22 cellular contexts compared by ENCODE assay signal in genomic region chr11:114108501-114109205, GRCh38. TPM values are rescaled to one million over a fixed set of nuclear protein-coding genes. Genes with fewer than 3 reads are reported as not detected.
DNase-seq lines count a peak whose midpoint lies in the region; ATAC-seq and TF ChIP-seq lines count a peak whose summit lies in the region.
"Had no signal": no experiment of that assay in that cellular context is flagged by ENCODE, and none has a peak within 500 bp of the region (broad histone marks: within the 10 kb centered on the region; RNA-seq: fewer than 3 reads in every experiment).

No MANE protein-coding gene starts in this region.

- H3K4me1 ChIP-seq in Caco-2: peaks cover 61% of the 10 kb centered on the region
- peaks cover 0 to 100% (median 94%) of the 10 kb centered on the region in 4 donors for H3K4me1 ChIP-seq in tibial artery
- peaks cover 26% of the 10 kb centered on the region for H3K4me1 ChIP-seq in smooth muscle cell (ENCODE audit: low read depth)

- H3K36me3 Mint-ChIP-seq in Caco-2 (ENCODE audit: insufficient read depth, unreplicated experiment) (no peaks in the 10 kb centered on the region), nephron progenitor cell (ENCODE audit: low read depth) (peaks cover 5% of the 10 kb centered on the region)

- no peaks in the 10 kb centered on the region for H4K20me1 ChIP-seq in smooth muscle cell (ENCODE audit: low read depth)

- BruUV-seq in Caco-2 (replicated peaks; lab: Mats Ljungman, UMichigan): no TSS peak

- no peaks in the 10 kb centered on the region for H3K27me3 Mint-ChIP-seq in Caco-2 (ENCODE audit: insufficient read depth, unreplicated experiment)
- peaks cover 4% of the 10 kb centered on the region for H3K27me3 Mint-ChIP-seq in nephron progenitor cell (ENCODE audit: low read depth, poor library complexity)

- H3K4me2 ChIP-seq in smooth muscle cell: no peak overlapping the region

- no peaks in the 10 kb centered on the region for H3K9me3 ChIP-seq in Caco-2
- no peaks in the 10 kb centered on the region for H3K9me3 ChIP-seq in tibial artery
- H3K9me3 ChIP-seq in smooth muscle cell (replicated peaks; ENCODE audit: low read depth): no peaks in the 10 kb centered on the region

- TF ChIP-seq CTCF in Caco-2 (IDR thresholded peaks at IDR 0.05; ENCODE audit: insufficient read depth in 1 of 2, low read depth in 1 of 2, low read length in 1 of 2, severe bottlenecking in 1 of 2, unreplicated experiment in 1 of 2) (no peak), coronary artery (IDR thresholded peaks at IDR 0.05) (no peak), nephron progenitor cell (IDR thresholded peaks at IDR 0.05) (no peak), tibial artery (IDR thresholded peaks at IDR 0.05) (no peak), smooth muscle cell (IDR thresholded peaks at IDR 0.05; ENCODE audit: borderline replicate concordance, insufficient read depth, poor library complexity, severe bottlenecking) (no peak)

- H3K4me3 ChIP-seq in Caco-2 (ENCODE audit: low read depth, low read length) (no peak overlapping the region), coronary artery (peak overlapping the region; percentile 44), tibial artery (peak overlapping the region in 1 of 2 donors; percentile 35), smooth muscle cell (no peak overlapping the region)
- H3K4me3 ChIP-seq: cardiac muscle cell, GM12878, lung had no signal

- H3K4me3 Mint-ChIP-seq in Caco-2 (ENCODE audit: unreplicated experiment) (no peak overlapping the region), nephron progenitor cell (no peak overlapping the region)
- H3K4me3 Mint-ChIP-seq: dendritic cell treated with granulocyte-macrophage colony-stimulating factor and Interleukin-4, amounts not matched to agents 40 ng/mL and 50 ng/mL, for 4 days; HFFc6; T-helper 2 cell treated with Interferon-gamma antibody and Interleukin-4, amounts not matched to agents 5 μg/mL and 100 μg/mL, for 36 hours had no signal

- H3K9me3 Mint-ChIP-seq in Caco-2 (ENCODE audit: unreplicated experiment): no peaks in the 10 kb centered on the region
- no peaks in the 10 kb centered on the region for H3K9me3 Mint-ChIP-seq in nephron progenitor cell
- H3K9me3 Mint-ChIP-seq: dendritic cell treated with granulocyte-macrophage colony-stimulating factor and Interleukin-4, amounts not matched to agents 40 ng/mL and 50 ng/mL, for 4 days; HFFc6; T-helper 2 cell treated with Interferon-gamma antibody and Interleukin-4, amounts not matched to agents 5 μg/mL and 100 μg/mL, for 36 hours had no signal

- H3K27me3 ChIP-seq in Caco-2 (replicated peaks; ENCODE audit: control insufficient read depth, insufficient read depth, low read length) (no peaks in the 10 kb centered on the region), tibial artery (no peaks in the 10 kb centered on the region), smooth muscle cell (ENCODE audit: low read depth) (peaks cover 32% of the 10 kb centered on the region)

- no peak overlapping the region for H2AFZ ChIP-seq in smooth muscle cell (ENCODE audit: low read depth)

- whole genome bisulfite sequencing in smooth muscle cell (ENCODE audit: low lambda C conversion rate): 93% methylated on average over 10 of the region's 10 CpGs

- ATAC-seq in HG03378 (IDR thresholded peaks at IDR 0.05; ENCODE audit: unreplicated experiment) (no peak), GM19351 (IDR thresholded peaks at IDR 0.05; ENCODE audit: unreplicated experiment) (no peak)
- ATAC-seq: GM12878, SK-N-SH treated with all-trans-retinoic acid at 6 μM for 48 hours had no signal

- CTCF ChIA-PET in Caco-2 (lab: Charles Lee): interaction anchor here (0.7 to 2.3 kb wide), 6 partner anchors 8 to 73 kb away, joined by 3 to 10 read pairs (median 3); partner anchors contain the start of gene ZBTB16

- intact Hi-C loops in Caco-2 (cut with micrococcal nuclease; ENCODE audit: unreplicated experiment): no loop called here
- intact Hi-C loops in tibial artery (cut with DNase I; ENCODE audit: low total_unique reads): no loop called here

- H3K27ac ChIP-seq in coronary artery (peak overlapping the region; percentile 91 to 97), tibial artery (peak overlapping the region; percentile 72 to 78), smooth muscle cell (ENCODE audit: low read depth) (no peak overlapping the region)
- H3K27ac ChIP-seq: cardiac muscle cell had no signal

- POLR2A ChIA-PET in Caco-2 (lab: Charles Lee): interaction anchor here (0.6 kb wide), 1 partner anchor 38 kb away, joined by 3 read pairs; no protein-coding TSS in a partner anchor

- H3F3A ChIP-seq in smooth muscle cell (ENCODE audit: low read depth): no peaks in the 10 kb centered on the region

- H3K79me2 ChIP-seq in smooth muscle cell (ENCODE audit: low read depth): no peaks in the 10 kb centered on the region

- no peak for DNase-seq in Caco-2
- DNase-seq in coronary artery (ENCODE audit: low spot score): no peak
- DNase-seq in nephron progenitor cell: no peak
- DNase-seq in tibial artery: no peak
- no peak for DNase-seq in activated CD4-positive, alpha-beta T cell treated with anti-CD3 and anti-CD28 coated beads for 4 hours
- no peak for DNase-seq in smooth muscle cell (lab: John Stamatoyannopoulos, UW; ENCODE audit: unreplicated experiment)
- DNase-seq: activated CD4-positive, alpha-beta T cell treated with anti-CD3 and anti-CD28 coated beads, Interleukin-2, amount 50 U/mL, for 4 hours; activated gamma-delta T cell; HFFc6; NCI-H1092 treated with DMSO at 0.1 percent for 48 hours; NCI-H2029; NCI-H345; NCI-H774; retina had no signal

- H3K36me3 ChIP-seq in Caco-2 (ENCODE audit: control insufficient read depth, insufficient read depth, low read length) (no peaks in the 10 kb centered on the region; the same call in 1 of the 2 replicates), tibial artery (peaks cover 26 to 57% (median 29%) of the 10 kb centered on the region in 3 donors), smooth muscle cell (ENCODE audit: low read depth) (no peaks in the 10 kb centered on the region)
- H3K36me3 ChIP-seq: cardiac muscle cell had no signal

- H3K27ac Mint-ChIP-seq in Caco-2 (ENCODE audit: unreplicated experiment) (peak overlapping the region; percentile 45), nephron progenitor cell (peak overlapping the region; percentile 56)
- H3K27ac Mint-ChIP-seq: dendritic cell treated with granulocyte-macrophage colony-stimulating factor and Interleukin-4, amounts not matched to agents 40 ng/mL and 50 ng/mL, for 4 days; HFFc6; T-helper 2 cell treated with Interferon-gamma antibody and Interleukin-4, amounts not matched to agents 5 μg/mL and 100 μg/mL, for 36 hours had no signal

- H3K4me1 Mint-ChIP-seq in Caco-2 (ENCODE audit: low read depth, unreplicated experiment): peaks cover 62% of the 10 kb centered on the region
- peaks cover 96% of the 10 kb centered on the region for H3K4me1 Mint-ChIP-seq in nephron progenitor cell

- no peak overlapping the region for H3K9ac ChIP-seq in smooth muscle cell (ENCODE audit: low read depth)

RNA-seq across cellular contexts. Expression of gene ZBTB16, which starts 49.1 kb away (rescaled TPM):
- total RNA-seq in Caco-2 (2022) (10.6 and 12.7 TPM in 2 replicates), smooth muscle cell (not detected in 2 replicates)
- polyA plus RNA-seq in smooth muscle cell: 0.50 TPM in 1 of 2 replicates, not detected in the other
- total RNA-seq: HFFc6 had no signal
- polyA plus RNA-seq: GM12878 had no signal

Comparison
In these comparisons a context has a peak if more than half of its experiments do, and no peak if none do; other contexts are left out.
1. RNA of gene ZBTB16, which starts 49.1 kb away (total RNA-seq): 10.6 to 12.7 TPM in Caco-2; not detected in smooth muscle cell; every median in the first group is over 10 times any median in the second.